In the genomic region with DNA sequence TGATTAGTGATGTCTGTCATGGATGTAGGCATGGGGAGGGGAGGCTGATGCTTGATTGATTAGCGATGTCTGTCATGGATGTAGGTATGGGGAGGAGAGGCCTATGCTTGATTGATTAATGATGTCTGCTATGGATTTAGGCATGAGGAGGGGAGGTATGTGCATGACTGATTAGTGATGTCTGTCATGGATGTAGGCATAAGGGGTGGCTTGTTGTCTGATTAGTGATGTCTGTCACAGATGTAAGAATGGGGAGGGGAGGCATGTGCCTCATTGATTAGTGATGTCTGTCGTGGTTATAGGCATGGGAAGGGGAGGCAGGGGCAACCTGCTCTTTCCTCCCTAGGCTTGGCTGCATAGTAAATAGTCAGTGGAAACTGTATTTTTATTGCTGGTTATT, we compare ENCODE assay signal across 32 cellular contexts.
"Had no signal": no experiment of that assay in that cellular context is flagged by ENCODE, and none has a peak within 500 bp of the region (broad histone marks: within the 10 kb centered on the region; RNA-seq: fewer than 3 reads in every experiment).

No MANE protein-coding gene starts in this region.

- DNase-seq: activated CD4-positive, alpha-beta T cell treated with anti-CD3 and anti-CD28 coated beads for 1 hour; activated CD4-positive, alpha-beta T cell treated with anti-CD3 and anti-CD28 coated beads for 48 hours; activated CD4-positive, CD25-positive, alpha-beta regulatory T cell; activated CD8-positive, alpha-beta T cell treated with anti-CD3 and anti-CD28 coated beads for 36 hours; activated effector memory CD4-positive, alpha-beta T cell treated with anti-CD3 and anti-CD28 coated beads, Interleukin-2, amount 50 U/mL, for 16 hours; activated naive CD4-positive, alpha-beta T cell; activated naive CD4-positive, alpha-beta T cell treated with anti-CD3 and anti-CD28 coated beads, Interleukin-2, amount 50 U/mL, for 16 hours; activated naive CD8-positive, alpha-beta T cell treated with anti-CD3 and anti-CD28 coated beads for 36 hours; activated T-cell treated with anti-CD3 and anti-CD28 coated beads, Interleukin-2, amount 50 U/mL, for 1 hour; activated T-cell treated with anti-CD3 and anti-CD28 coated beads, Interleukin-2, amount 50 U/mL, for 72 hours; amniotic stem cell; aorta; brain microvascular endothelial cell; NCI-H1105; NCI-H1417 treated with DMSO at 0.1 percent for 48 hours; NCI-H187 treated with DMSO at 0.1 percent for 48 hours; NCI-H2081; NCI-H2171 treated with DMSO at 0.1 percent for 48 hours; NCI-H2227 treated with DMSO at 0.1 percent for 48 hours; NCI-H446; NCI-H510A treated with DMSO at 0.1 percent for 48 hours; NCI-H526 treated with DMSO at 0.1 percent for 48 hours; NCI-H774; SHP77; SJCRH30; T1000; WERI-Rb-1 had no signal

- H3K36me3 Mint-ChIP-seq: activated naive CD8-positive, alpha-beta T cell treated with anti-CD3 and anti-CD28 coated beads for 36 hours had no signal

- H3K27ac ChIP-seq: brain microvascular endothelial cell, cardiac muscle cell, SJCRH30, SK-N-MC, WERI-Rb-1 had no signal

- H3K4me3 ChIP-seq: cardiac muscle cell, SJCRH30, SK-N-MC had no signal

- H3K27ac Mint-ChIP-seq: activated CD8-positive, alpha-beta T cell treated with anti-CD3 and anti-CD28 coated beads for 36 hours; activated naive CD8-positive, alpha-beta T cell treated with anti-CD3 and anti-CD28 coated beads for 36 hours; activated T-cell treated with anti-CD3 and anti-CD28 coated beads, Interleukin-2, amount 50 U/mL, for 72 hours; activated T-helper 17 cell treated with anti-CD3 and anti-CD28 coated beads, Interleukin-2, amount 50 U/mL, for 72 hours had no signal

- H3K36me3 ChIP-seq: brain microvascular endothelial cell, cardiac muscle cell, SJCRH30, WERI-Rb-1 had no signal

- H3K9me3 ChIP-seq: SJCRH30 had no signal

- H3K4me1 Mint-ChIP-seq: activated naive CD8-positive, alpha-beta T cell treated with anti-CD3 and anti-CD28 coated beads for 36 hours; activated T-helper 17 cell treated with anti-CD3 and anti-CD28 coated beads, Interleukin-2, amount 50 U/mL, for 72 hours; central memory CD8-positive, alpha-beta T cell had no signal

- H3K27me3 ChIP-seq: brain microvascular endothelial cell, cardiac muscle cell, SJCRH30 had no signal

- ATAC-seq: activated CD8-positive, alpha-beta T cell treated with anti-CD3 and anti-CD28 coated beads for 36 hours; activated T-cell treated with anti-CD3 and anti-CD28 coated beads, Interleukin-2, amount 50 U/mL, for 72 hours; activated T-helper 17 cell treated with anti-CD3 and anti-CD28 coated beads, Interleukin-2, amount 50 U/mL, for 72 hours; Panc1 had no signal

- H3K4me1 ChIP-seq: SJCRH30 had no signal

- H3K9me3 Mint-ChIP-seq: activated CD8-positive, alpha-beta T cell treated with anti-CD3 and anti-CD28 coated beads for 36 hours had no signal

- H3K4me3 Mint-ChIP-seq: activated CD8-positive, alpha-beta T cell treated with anti-CD3 and anti-CD28 coated beads for 36 hours; activated naive CD8-positive, alpha-beta T cell treated with anti-CD3 and anti-CD28 coated beads for 36 hours; activated T-cell treated with anti-CD3 and anti-CD28 coated beads, Interleukin-2, amount 50 U/mL, for 72 hours; activated T-helper 17 cell treated with anti-CD3 and anti-CD28 coated beads, Interleukin-2, amount 50 U/mL, for 72 hours; central memory CD8-positive, alpha-beta T cell had no signal
